8 cellular contexts compared by ENCODE assay signal in genomic region chr16:67892899-67893790, GRCh38. TPM values are rescaled to one million over a fixed set of nuclear protein-coding genes. Genes with fewer than 3 reads are reported as not detected.
DNase-seq lines count a peak whose midpoint lies in the region; ATAC-seq and TF ChIP-seq lines count a peak whose summit lies in the region.

Gene PSKH1 (plus strand): TSS chr16:67893254. CDS start chr16:67908750, 15,496 bp downstream.

- in situ Hi-C loops in GM18951 (cut with MboI; ENCODE audit: low sequenced_read_pairs, unreplicated experiment), result no loop called here

- peak within 1 kb of the TSS; percentile 75 for H3K27ac ChIP-seq in AG04450 (ENCODE audit: low read depth, low read length)

- H3K36me3 Mint-ChIP-seq in activated B cell treated with CpG ODN at 0.5 μM for 24 hours (ENCODE audit: low read depth), result peaks cover 8% of the 10 kb centered on the region
- H3K36me3 Mint-ChIP-seq in immature natural killer cell, result no peaks in the 10 kb centered on the region

- peak within 1 kb of the TSS; percentile 94 for H3K4me3 Mint-ChIP-seq in activated B cell treated with CpG ODN at 0.5 μM for 24 hours
- peak within 1 kb of the TSS; percentile 89 to 96 (median 93) for H3K4me3 Mint-ChIP-seq in immature natural killer cell

- TF ChIP-seq CTCF in AG04450 (IDR thresholded peaks at IDR 0.05; ENCODE audit: low read depth, low read length) (no peak), activated B cell treated with CpG ODN at 0.5 μM for 24 hours (IDR thresholded peaks at IDR 0.05) (no peak), cardiac fibroblast (IDR thresholded peaks at IDR 0.05; ENCODE audit: low read depth, low read length) (no peak)

- peak; percentile 86 for TF ChIP-seq POLR2A in GM18951 (IDR thresholded peaks at IDR 0.05; ENCODE audit: extremely low read depth, insufficient read depth, insufficient read length)

- H3K4me1 Mint-ChIP-seq in activated B cell treated with CpG ODN at 0.5 μM for 24 hours (peaks cover 31% of the 10 kb centered on the region), immature natural killer cell (peaks cover 38% of the 10 kb centered on the region in 2 donors)

- H3K4me3 ChIP-seq in AG04450 (ENCODE audit: low read depth, low read length) (peak within 1 kb of the TSS; percentile 87), cardiac fibroblast (replicated peaks in 1 of 2; ENCODE audit: low read depth in 2 of 2, low read length in 2 of 2) (peak within 1 kb of the TSS; percentile 88 to 90)

- H3K9me3 Mint-ChIP-seq in activated B cell treated with CpG ODN at 0.5 μM for 24 hours (no peaks in the 10 kb centered on the region), immature natural killer cell (no peaks in the 10 kb centered on the region)

- CTCF ChIA-PET in AG04450 (lab: Charles Lee) (interaction anchor here (0.6 to 3.3 kb wide), 8 partner anchors 9 to 335 kb away, joined by 3 to 16 read pairs (median 3); partner anchors contain the start of gene NRN1L), activated B cell treated with CpG ODN at 0.5 μM for 24 hours (lab: Charles Lee) (interaction anchor here (0.6 to 1.6 kb wide), 3 partner anchors 9 to 141 kb away, joined by 3 to 8 read pairs (median 3); no protein-coding TSS in a partner anchor)

- ATAC-seq in HG03175 (IDR thresholded peaks at IDR 0.05; ENCODE audit: unreplicated experiment) (peak; percentile 95), activated B cell treated with CpG ODN at 0.5 μM for 24 hours (ENCODE audit: low read depth) (peak; percentile 99)

- intact Hi-C loops in activated B cell treated with CpG ODN at 0.5 μM for 24 hours (cut with micrococcal nuclease), result loop anchor here (1.0 to 2.0 kb wide), 8 partner anchors 20 to 192 kb away; partner anchors contain the start of genes DDX28, DUS2, EDC4 and NFATC3

- DNase-seq in AG04450 (ENCODE audit: low read depth, low spot score), result peak; percentile 79
- DNase-seq in NCI-H345 (lab: John Stamatoyannopoulos, UW), result peak; percentile 93
- peak; percentile 80 for DNase-seq in activated B cell treated with CpG ODN at 0.5 μM for 24 hours
- peak; percentile 96 for DNase-seq in cardiac fibroblast (ENCODE audit: low read depth in 2 of 2)
- DNase-seq in immature natural killer cell, result peak; percentile 87 to 91 (median 91)
- DNase-seq in smooth muscle cell of the brain vasculature (ENCODE audit: low read depth, low spot score), result peak; percentile 84

- POLR2A ChIA-PET in AG04450 (lab: Yijun Ruan, JAX), result interaction anchor here (0.6 to 2.0 kb wide), 4 partner anchors 9 to 233 kb away, joined by 3 to 10 read pairs (median 3); partner anchors contain the start of genes ACD, EDC4 and NRN1L
- POLR2A ChIA-PET in activated B cell treated with CpG ODN at 0.5 μM for 24 hours (lab: Charles Lee), result interaction anchor here (0.6 to 1.9 kb wide), 9 partner anchors 20 to 371 kb away, joined by 3 to 15 read pairs (median 3); partner anchors contain the start of genes DDX28, DUS2, GFOD2 and NFATC3

- H3K27me3 Mint-ChIP-seq in activated B cell treated with CpG ODN at 0.5 μM for 24 hours (no peaks in the 10 kb centered on the region), immature natural killer cell (ENCODE audit: low read depth in 3 of 3) (peaks cover 0 to 2% (median 0%) of the 10 kb centered on the region in 3 donors)

- no peaks in the 10 kb centered on the region for H3K27me3 ChIP-seq in AG04450 (ENCODE audit: control insufficient read depth, insufficient read depth, low read length)

- H3K27ac Mint-ChIP-seq in activated B cell treated with CpG ODN at 0.5 μM for 24 hours (peak within 1 kb of the TSS; percentile 86), immature natural killer cell (peak within 1 kb of the TSS; percentile 93 to 98 (median 95))

- H3K9me3 ChIP-seq in AG04450 (ENCODE audit: control insufficient read depth, insufficient read depth, low read length), result no peaks in the 10 kb centered on the region

RNA-seq across cellular contexts. Expression of gene PSKH1, which starts in this region (rescaled TPM):
- polyA plus RNA-seq in AG04450 (2011; rRNA removed), result 18.2 and 26.6 TPM in 2 replicates
- polyA minus RNA-seq in AG04450 (2011; rRNA and poly(A)+ RNA removed), result 34.7 and 47.0 TPM in 2 replicates
- total RNA-seq in activated B cell treated with CpG ODN at 0.5 μM for 24 hours, result 19.2 and 22.0 TPM in 2 replicates
- polyA plus RNA-seq in immature natural killer cell, result 10 to 100 TPM; 16.4 to 40.6 (median 21.7) TPM

Comparison
In these comparisons a context has a peak if more than half of its experiments do, and no peak if none do; other contexts are left out.
1. Peak in every context shown above with its lines: DNase-seq, ATAC-seq, H3K4me3 ChIP-seq and H3K27ac ChIP-seq.